Comparison of ENCODE assay signal across 8 cellular contexts in the genomic region with DNA sequence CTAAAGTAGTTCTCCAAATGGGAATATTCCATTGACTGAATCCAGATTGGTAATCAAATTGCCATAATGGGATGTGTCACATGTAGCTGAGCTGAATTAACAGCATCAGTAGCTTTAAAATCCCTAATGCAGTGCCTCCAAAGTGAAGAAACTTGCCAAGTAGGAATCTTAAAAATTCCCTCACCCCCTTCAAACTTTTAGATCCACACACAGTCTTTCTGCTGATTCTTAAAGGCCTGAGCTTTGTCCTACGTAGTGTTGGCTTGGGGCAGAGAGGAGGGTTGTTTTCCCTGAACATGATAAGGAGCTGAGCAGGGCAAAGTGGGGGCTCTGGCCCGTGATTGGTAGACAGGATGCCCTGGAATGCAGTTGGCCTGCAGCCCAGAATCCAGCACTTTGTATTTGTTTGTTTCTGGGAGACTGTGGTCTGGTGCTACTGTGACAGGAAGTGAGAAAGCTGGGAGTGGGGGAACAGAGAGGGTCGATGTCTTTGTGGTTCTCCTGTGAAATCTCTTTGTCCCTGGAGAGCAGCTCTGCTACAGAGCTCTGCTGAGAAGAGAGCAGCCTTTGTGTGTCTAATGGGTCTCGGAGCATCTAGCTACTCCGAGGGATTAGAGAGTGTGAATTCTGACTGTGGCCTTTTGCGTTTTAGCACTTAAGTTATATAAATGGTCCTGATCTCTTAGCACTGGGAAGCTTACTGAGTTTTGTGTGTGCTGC. TPM values are rescaled to one million over a fixed set of nuclear protein-coding genes. Genes with fewer than 3 reads are reported as not detected.
DNase-seq lines count a peak whose midpoint lies in the region; ATAC-seq lines count a peak whose summit lies in the region.

No MANE protein-coding gene starts in this region.

- H3K4me3 Mint-ChIP-seq in natural killer cell treated with Interleukin-12 subunit alpha and Interleukin-12 subunit beta and Interleukin-15 and Interleukin-18, amount 100 ng/mL, for 72 hours: no peak overlapping the region

- H3K27me3 Mint-ChIP-seq in natural killer cell treated with Interleukin-12 subunit alpha and Interleukin-12 subunit beta and Interleukin-15 and Interleukin-18, amount 100 ng/mL, for 72 hours: no peaks in the 10 kb centered on the region

- no peak for ATAC-seq in natural killer cell treated with Interleukin-12 subunit alpha and Interleukin-12 subunit beta and Interleukin-15 and Interleukin-18, amount 100 ng/mL, for 72 hours
- no peak for ATAC-seq in GM19023 (IDR thresholded peaks at IDR 0.05; ENCODE audit: unreplicated experiment)
- no peak for ATAC-seq in GM19467 (IDR thresholded peaks at IDR 0.05; ENCODE audit: unreplicated experiment)

- H3K36me3 Mint-ChIP-seq in natural killer cell treated with Interleukin-12 subunit alpha and Interleukin-12 subunit beta and Interleukin-15 and Interleukin-18, amount 100 ng/mL, for 72 hours: no peaks in the 10 kb centered on the region

- H3K27ac Mint-ChIP-seq in natural killer cell treated with Interleukin-12 subunit alpha and Interleukin-12 subunit beta and Interleukin-15 and Interleukin-18, amount 100 ng/mL, for 72 hours: peak overlapping the region in 1 of 2 donors; percentile 7

- H3K9me3 Mint-ChIP-seq in natural killer cell treated with Interleukin-12 subunit alpha and Interleukin-12 subunit beta and Interleukin-15 and Interleukin-18, amount 100 ng/mL, for 72 hours: no peaks in the 10 kb centered on the region

- H3K4me1 Mint-ChIP-seq in natural killer cell treated with Interleukin-12 subunit alpha and Interleukin-12 subunit beta and Interleukin-15 and Interleukin-18, amount 100 ng/mL, for 72 hours (ENCODE audit: low read depth in 2 of 2): peaks cover 8 to 16% of the 10 kb centered on the region in 2 donors

- peak in 13 of 14 donors; percentile 9 to 82 (median 69) for DNase-seq in C1 segment of cervical spinal cord (lab: John Stamatoyannopoulos, UW)
- DNase-seq in LoVo (ENCODE audit: low spot score): peak; percentile 95
- peak; percentile 100 for DNase-seq in astrocyte of the hippocampus (ENCODE audit: low read depth, low spot score)
- DNase-seq in hippocampal formation (lab: John Stamatoyannopoulos, UW): peak; percentile 74 to 84
- DNase-seq in retina: peak; percentile 86
- no peak for DNase-seq in natural killer cell treated with Interleukin-12 subunit alpha and Interleukin-12 subunit beta and Interleukin-15 and Interleukin-18, amount 100 ng/mL, for 72 hours (ENCODE audit: low spot score)

RNA-seq across cellular contexts. Expression of a gene that starts 16.9 kb away (rescaled TPM):
- 10 to 100 TPM in 1 of 2 donors, 1 to 10 TPM in 1; 9.2 to 10.6 TPM for total RNA-seq in natural killer cell treated with Interleukin-12 subunit alpha and Interleukin-12 subunit beta and Interleukin-15 and Interleukin-18, amount 100 ng/mL, for 72 hours

RNA-seq across cellular contexts. Expression of a gene that starts 26.9 kb away (rescaled TPM):
- not detected for total RNA-seq in natural killer cell treated with Interleukin-12 subunit alpha and Interleukin-12 subunit beta and Interleukin-15 and Interleukin-18, amount 100 ng/mL, for 72 hours

RNA-seq across cellular contexts. Expression of a gene that starts 37.2 kb away (rescaled TPM):
- 100 to 1,000 TPM; 141 to 178 TPM for total RNA-seq in natural killer cell treated with Interleukin-12 subunit alpha and Interleukin-12 subunit beta and Interleukin-15 and Interleukin-18, amount 100 ng/mL, for 72 hours
